In genomic region chr1:181392613-181393170, GRCh38 we compare ENCODE assay signal across 17 cellular contexts.
DNase-seq lines count a peak whose midpoint lies in the region; ATAC-seq and TF ChIP-seq lines count a peak whose summit lies in the region.
"Had no signal": no experiment of that assay in that cellular context is flagged by ENCODE, and none has a peak within 500 bp of the region (broad histone marks: within the 10 kb centered on the region; RNA-seq: fewer than 3 reads in every experiment).

No MANE protein-coding gene starts in this region.

- H3K9me3 Mint-ChIP-seq in activated naive CD4-positive, alpha-beta T cell treated with anti-CD3 and anti-CD28 coated beads, Interleukin-2, amount 10 ng/mL, durations not matched to agents 7 days and 5 days: no peaks in the 10 kb centered on the region
- no peaks in the 10 kb centered on the region for H3K9me3 Mint-ChIP-seq in activated naive CD8-positive, alpha-beta T cell (ENCODE audit: low read depth)
- H3K9me3 Mint-ChIP-seq in nephron progenitor cell: no peaks in the 10 kb centered on the region

- no peak for ATAC-seq in HG03280 (IDR thresholded peaks at IDR 0.05; ENCODE audit: unreplicated experiment)
- ATAC-seq: left cardiac atrium had no signal

- peaks cover 1% of the 10 kb centered on the region for H3K36me3 Mint-ChIP-seq in activated naive CD4-positive, alpha-beta T cell treated with anti-CD3 and anti-CD28 coated beads, Interleukin-2, amount 10 ng/mL, durations not matched to agents 7 days and 5 days
- no peaks in the 10 kb centered on the region for H3K36me3 Mint-ChIP-seq in activated naive CD8-positive, alpha-beta T cell
- no peaks in the 10 kb centered on the region for H3K36me3 Mint-ChIP-seq in nephron progenitor cell (ENCODE audit: low read depth)

- peak overlapping the region; percentile 39 for H3K27ac Mint-ChIP-seq in activated naive CD4-positive, alpha-beta T cell treated with anti-CD3 and anti-CD28 coated beads, Interleukin-2, amount 10 ng/mL, durations not matched to agents 7 days and 5 days
- H3K27ac Mint-ChIP-seq in activated naive CD8-positive, alpha-beta T cell: peak overlapping the region; percentile 69
- H3K27ac Mint-ChIP-seq in nephron progenitor cell: peak overlapping the region; percentile 10

- TF ChIP-seq CTCF in nephron progenitor cell (IDR thresholded peaks at IDR 0.05): no peak

- no peak for DNase-seq in activated naive CD4-positive, alpha-beta T cell treated with anti-CD3 and anti-CD28 coated beads, Interleukin-2, amount 10 ng/mL, durations not matched to agents 7 days and 5 days
- DNase-seq in activated naive CD4-positive, alpha-beta T cell (lab: John Stamatoyannopoulos, UW): no peak
- DNase-seq in HT1080 (ENCODE audit: low read depth) (peak; percentile 5), nephron progenitor cell (no peak)
- no peak for DNase-seq in stimulated activated CD4-positive, alpha-beta T cell treated with anti-CD3 and anti-CD28 coated beads, Interleukin-12 subunit alpha, Interleukin-12 subunit beta, amount 100 ng/mL, for 4 hours
- DNase-seq: activated CD4-positive, alpha-beta T cell treated with anti-CD3 and anti-CD28 coated beads for 1 hour; DND-41; effector CD4-positive, alpha-beta T cell; left cardiac atrium; NCI-H1694 treated with DMSO at 0.1 percent for 48 hours; NCI-H526; Peyer's patch; sigmoid colon; stimulated activated CD4-positive, alpha-beta T cell treated with anti-CD3 and anti-CD28 coated beads, Interleukin-4, amount 100 ng/mL, for 24 hours; tibial artery had no signal

- H3K27me3 Mint-ChIP-seq in activated naive CD4-positive, alpha-beta T cell treated with anti-CD3 and anti-CD28 coated beads, Interleukin-2, amount 10 ng/mL, durations not matched to agents 7 days and 5 days: peaks cover 7% of the 10 kb centered on the region
- no peaks in the 10 kb centered on the region for H3K27me3 Mint-ChIP-seq in activated naive CD8-positive, alpha-beta T cell
- H3K27me3 Mint-ChIP-seq in nephron progenitor cell (ENCODE audit: low read depth, poor library complexity): no peaks in the 10 kb centered on the region

- CTCF ChIA-PET in activated naive CD4-positive, alpha-beta T cell treated with anti-CD3 and anti-CD28 coated beads, Interleukin-2, amount 10 ng/mL, durations not matched to agents 7 days and 5 days (lab: Charles Lee): interaction anchor here (1.0 to 1.7 kb wide), 5 partner anchors 16 to 676 kb away, joined by 3 to 8 read pairs (median 3); no protein-coding TSS in a partner anchor

- H3K4me1 Mint-ChIP-seq in activated naive CD4-positive, alpha-beta T cell treated with anti-CD3 and anti-CD28 coated beads, Interleukin-2, amount 10 ng/mL, durations not matched to agents 7 days and 5 days: peaks cover 13% of the 10 kb centered on the region
- H3K4me1 Mint-ChIP-seq in activated naive CD8-positive, alpha-beta T cell (ENCODE audit: low read depth): peaks cover 18% of the 10 kb centered on the region
- H3K4me1 Mint-ChIP-seq in nephron progenitor cell: peaks cover 40% of the 10 kb centered on the region

- no peak overlapping the region for H3K4me3 Mint-ChIP-seq in activated naive CD4-positive, alpha-beta T cell treated with anti-CD3 and anti-CD28 coated beads, Interleukin-2, amount 10 ng/mL, durations not matched to agents 7 days and 5 days
- peak overlapping the region; percentile 7 for H3K4me3 Mint-ChIP-seq in activated naive CD8-positive, alpha-beta T cell
- H3K4me3 Mint-ChIP-seq in nephron progenitor cell: no peak overlapping the region

Comparison
In these comparisons a context has a peak if more than half of its experiments do, and no peak if none do; other contexts are left out.
1. H3K27ac Mint-ChIP-seq: peak in every context shown above with its lines; median percentile 69 in activated naive CD8-positive, alpha-beta T cell; 39 in activated naive CD4-positive, alpha-beta T cell treated with anti-CD3 and anti-CD28 coated beads, Interleukin-2, amount 10 ng/mL, durations not matched to agents 7 days and 5 days; 10 in nephron progenitor cell.